20 cellular contexts compared by ENCODE assay signal in the genomic region with DNA sequence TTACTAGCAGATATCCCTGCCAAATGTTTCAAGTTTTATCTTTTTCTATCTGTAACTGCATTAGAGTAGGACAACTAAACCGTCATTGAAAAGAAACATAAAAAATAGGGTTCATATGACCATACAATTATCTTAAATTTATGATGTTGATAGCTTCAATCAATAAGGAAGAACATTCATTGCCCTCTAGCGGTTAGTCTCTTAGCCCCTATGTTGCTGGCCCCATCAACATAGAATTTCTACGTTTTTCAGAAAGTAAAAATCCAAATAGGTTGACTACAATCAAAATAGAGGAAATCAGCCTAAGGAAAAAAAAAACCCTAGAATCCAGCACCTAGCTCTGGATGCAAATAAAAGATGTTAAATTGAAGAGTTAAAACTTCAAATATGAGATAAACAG.
A peak's percentile ranks its signal among the peaks of the same experiment; 100 is the strongest.
DNase-seq lines count a peak whose midpoint lies in the region; ATAC-seq, FAIRE-seq and TF ChIP-seq lines count a peak whose summit lies in the region.
"Had no signal": no experiment of that assay in that cellular context is flagged by ENCODE, and none has a peak within 500 bp of the region (broad histone marks: within the 10 kb centered on the region; RNA-seq: fewer than 3 reads in every experiment).

No MANE protein-coding gene starts in this region.

- CTCF ChIA-PET in GM12878 (lab: Yijun Ruan, JAX): interaction anchor here (0.7 to 1.7 kb wide), 3 partner anchors 8 to 371 kb away, joined by 3 to 6 read pairs (median 3); no protein-coding TSS in a partner anchor
- CTCF ChIA-PET in activated CD4-positive, alpha-beta memory T cell treated with anti-CD3 and anti-CD28 coated beads, Interleukin-2, amount 10 ng/mL, durations not matched to agents 7 days and 5 days (lab: Charles Lee): no interaction called here

- no peaks in the 10 kb centered on the region for H3K36me3 Mint-ChIP-seq in activated CD4-positive, alpha-beta memory T cell treated with anti-CD3 and anti-CD28 coated beads, Interleukin-2, amount 10 ng/mL, durations not matched to agents 7 days and 5 days (ENCODE audit: low read depth)
- H3K36me3 Mint-ChIP-seq: CD8-positive, alpha-beta T cell had no signal

- no peaks in the 10 kb centered on the region for H3K4me1 ChIP-seq in GM12878 (ENCODE audit: control insufficient read depth, insufficient read depth, low read length)
- H3K4me1 ChIP-seq: colonic mucosa, heart left ventricle, right atrium auricular region had no signal

- H3K4me2 ChIP-seq in GM12878 (ENCODE audit: control insufficient read depth, insufficient read depth): no peak overlapping the region

- H3K79me2 ChIP-seq in GM12878 (ENCODE audit: control insufficient read depth, insufficient read depth, low read length): no peaks in the 10 kb centered on the region

- TF ChIP-seq EP300 in GM12878 (IDR thresholded peaks at IDR 0.05; ENCODE audit: borderline replicate concordance in 1 of 2, control insufficient read depth in 1 of 2, low read depth in 2 of 2, low read length in 2 of 2): no peak

- no peak for FAIRE-seq in GM12878 (lab: Jason Lieb, UNC)
- FAIRE-seq: endometrium, GM12891, H54 had no signal

- no TSS peak for BruUV-seq in GM12878 (replicated peaks; lab: Mats Ljungman, UMichigan)

- RAD21 ChIA-PET in GM12878 (lab: Charles Lee; ENCODE audit: unreplicated experiment): no interaction called here

- TF ChIP-seq RAD21 in GM12878 (IDR thresholded peaks at IDR 0.05; ENCODE audit: insufficient read depth, low read depth, low read length): no peak

- intact Hi-C loops in GM12878 (cut with micrococcal nuclease; ENCODE audit: unreplicated experiment): no loop called here

- no peaks in the 10 kb centered on the region for H4K20me1 ChIP-seq in GM12878 (ENCODE audit: control insufficient read depth, insufficient read depth)

- 2% methylated on average over 3 of the region's 3 CpGs for WGBS in GM12878 (ENCODE audit: insufficient coverage, insufficient replicate concordance, low lambda C conversion rate, missing lambda C conversion rate)

- TF ChIP-seq CTCF in AG09309 (IDR thresholded peaks at IDR 0.05; ENCODE audit: control insufficient read depth, insufficient read depth, low read depth, low read length, missing control alignments) (peak; percentile 28), GM12865 (IDR thresholded peaks at IDR 0.05; ENCODE audit: insufficient read depth, low read depth, low read length, missing control alignments) (peak; percentile 6), NB4 (IDR thresholded peaks at IDR 0.05; ENCODE audit: low read depth, low read length) (peak; percentile 8), GM12878 (IDR thresholded peaks at IDR 0.05 in 2 of 3, conservative IDR thresholded peaks at IDR 0.05 in 1 of 3; ENCODE audit: control insufficient read depth in 2 of 3, extremely low read depth in 1 of 3, insufficient read depth in 1 of 3, low read depth in 3 of 3, low read length in 3 of 3) (peak in 1 of 3 experiments; percentile 39; a peak in 2 of 6 replicates)

- 0 out of 3 replicates have a peak, but pooled peaks have one; percentile 25 for ATAC-seq in GM12878
- no peak for ATAC-seq in GM21576 (IDR thresholded peaks at IDR 0.05; ENCODE audit: unreplicated experiment)
- ATAC-seq: CD8-positive, alpha-beta T cell; heart left ventricle; left ventricle myocardium superior had no signal

- no peaks in the 10 kb centered on the region for H3K27me3 ChIP-seq in GM12878 (replicated peaks in 1 of 2; ENCODE audit: control insufficient read depth in 2 of 2, insufficient read depth in 2 of 2, low read length in 1 of 2)
- H3K27me3 ChIP-seq: colonic mucosa, right atrium auricular region had no signal

- SMC1A ChIA-PET in GM12878 (lab: Charles Lee; ENCODE audit: uncharacterized antibody, unreplicated experiment): interaction anchor here (0.7 to 2.0 kb wide), 2 partner anchors 9 to 27 kb away, joined by 3 to 8 read pairs; no protein-coding TSS in a partner anchor

- H2AFZ ChIP-seq in GM12878 (ENCODE audit: control insufficient read depth, low read depth, low read length): no peak overlapping the region

- H3K27me3 Mint-ChIP-seq in activated CD4-positive, alpha-beta memory T cell treated with anti-CD3 and anti-CD28 coated beads, Interleukin-2, amount 10 ng/mL, durations not matched to agents 7 days and 5 days: no peaks in the 10 kb centered on the region

- no peaks in the 10 kb centered on the region for H3K9me3 ChIP-seq in GM12878 (replicated peaks; ENCODE audit: control insufficient read depth, insufficient read depth, low read length)
- H3K9me3 ChIP-seq: colonic mucosa, right atrium auricular region, thoracic aorta had no signal

- H3K4me3 Mint-ChIP-seq in activated CD4-positive, alpha-beta memory T cell treated with anti-CD3 and anti-CD28 coated beads, Interleukin-2, amount 10 ng/mL, durations not matched to agents 7 days and 5 days: no peak overlapping the region
- H3K4me3 Mint-ChIP-seq: CD8-positive, alpha-beta T cell had no signal

- no peaks in the 10 kb centered on the region for H3K9me3 Mint-ChIP-seq in activated CD4-positive, alpha-beta memory T cell treated with anti-CD3 and anti-CD28 coated beads, Interleukin-2, amount 10 ng/mL, durations not matched to agents 7 days and 5 days
- H3K9me3 Mint-ChIP-seq: CD8-positive, alpha-beta T cell had no signal

- H3K4me1 Mint-ChIP-seq in activated CD4-positive, alpha-beta memory T cell treated with anti-CD3 and anti-CD28 coated beads, Interleukin-2, amount 10 ng/mL, durations not matched to agents 7 days and 5 days: no peaks in the 10 kb centered on the region

- H3K9ac ChIP-seq in GM12878 (ENCODE audit: control insufficient read depth, insufficient read depth, low read length): no peak overlapping the region

- in situ Hi-C loops in GM12878 (cut with MboI): no loop called here

- H3K36me3 ChIP-seq in GM12878 (ENCODE audit: control insufficient read depth in 2 of 2, insufficient read depth in 2 of 2, low read length in 1 of 2): no peaks in the 10 kb centered on the region
- H3K36me3 ChIP-seq: colonic mucosa, heart left ventricle, right atrium auricular region, thoracic aorta had no signal

- POLR2A ChIA-PET in GM12878 (lab: Charles Lee): no interaction called here
- POLR2A ChIA-PET in activated CD4-positive, alpha-beta memory T cell treated with anti-CD3 and anti-CD28 coated beads, Interleukin-2, amount 10 ng/mL, durations not matched to agents 7 days and 5 days (lab: Charles Lee): no interaction called here

- TF ChIP-seq POLR2A in NB4 (IDR thresholded peaks at IDR 0.05; ENCODE audit: extremely low read depth, insufficient read length): no peak
- TF ChIP-seq POLR2A in GM12878 (IDR thresholded peaks at IDR 0.05; ENCODE audit: low read depth, low read length): no peak

- no peak overlapping the region for H3K27ac ChIP-seq in GM12878 (ENCODE audit: control insufficient read depth, insufficient read depth)
- H3K27ac ChIP-seq: colonic mucosa, heart left ventricle, right atrium auricular region, thoracic aorta had no signal

- H3K4me3 ChIP-seq in AG09309 (ENCODE audit: control insufficient read depth, low read depth, low read length) (no peak overlapping the region), GM12865 (ENCODE audit: low read depth, low read length) (no peak overlapping the region), NB4 (ENCODE audit: low read depth, low read length) (no peak overlapping the region), GM12878 (no peak overlapping the region)
- H3K4me3 ChIP-seq: colonic mucosa, heart left ventricle, right atrium auricular region, thoracic aorta had no signal

- no peak for DNase-seq in AG09309 (ENCODE audit: low read depth)
- DNase-seq in GM12865 (ENCODE audit: low read depth): no peak
- DNase-seq in NB4 (ENCODE audit: low read depth): no peak
- DNase-seq in GM12878 (ENCODE audit: low read depth, low spot score): no peak
- no peak for DNase-seq in COLO668 (lab: John Stamatoyannopoulos, UW; ENCODE audit: unreplicated experiment)
- no peak for DNase-seq in activated CD4-positive, alpha-beta T cell treated with anti-CD3 and anti-CD28 coated beads, Interleukin-2, amount 50 U/mL, for 4 hours
- DNase-seq in activated CD4-positive, alpha-beta memory T cell treated with anti-CD3 and anti-CD28 coated beads, Interleukin-2, amount 10 ng/mL, durations not matched to agents 7 days and 5 days: no peak
- DNase-seq: activated effector memory CD4-positive, alpha-beta T cell treated with Interleukin-2 at 50 U/mL for 16 hours; CD8-positive, alpha-beta T cell; colonic mucosa; heart left ventricle; left ventricle myocardium superior; NCI-H1105; NCI-H2107 had no signal

- H3K27ac Mint-ChIP-seq in activated CD4-positive, alpha-beta memory T cell treated with anti-CD3 and anti-CD28 coated beads, Interleukin-2, amount 10 ng/mL, durations not matched to agents 7 days and 5 days: no peak overlapping the region
- H3K27ac Mint-ChIP-seq: CD8-positive, alpha-beta T cell had no signal

TF ChIP-seq in GM12878, 131 proteins besides CTCF, POLR2A, EP300 and RAD21:
- TF ChIP-seq SREBF2 (IDR thresholded peaks at IDR 0.05; ENCODE audit: low read length) (no peak), IKZF2 (IDR thresholded peaks at IDR 0.05) (no peak)
